ENCODE assay signal across 11 cellular contexts in genomic region chr2:180523629-180524340, GRCh38.
DNase-seq lines count a peak whose midpoint lies in the region; FAIRE-seq and TF ChIP-seq lines count a peak whose summit lies in the region.
"Had no signal": no experiment of that assay in that cellular context is flagged by ENCODE, and none has a peak within 500 bp of the region (broad histone marks: within the 10 kb centered on the region; RNA-seq: fewer than 3 reads in every experiment).

No MANE protein-coding gene starts in this region.

- FAIRE-seq in kidney (lab: Jason Lieb, UNC) = no peak

- intact Hi-C loops in kidney (cut with DNase I) = no loop called here

- H3K27ac ChIP-seq in kidney (ENCODE audit: low read depth in 2 of 2, low read length in 2 of 2) = no peak overlapping the region
- H3K27ac ChIP-seq: ovary had no signal

- H3K4me3 ChIP-seq in adipocyte (ENCODE audit: low read length) (peak overlapping the region; percentile 60), kidney (ENCODE audit: low read length in 2 of 2) (no peak overlapping the region)
- H3K4me3 ChIP-seq: ovary had no signal

- H3K36me3 ChIP-seq in adipocyte (ENCODE audit: control insufficient read depth, insufficient read depth, low read length, severe bottlenecking) (no peaks in the 10 kb centered on the region), kidney (ENCODE audit: control insufficient read depth in 1 of 2, insufficient read depth in 2 of 2, low read length in 2 of 2) (no peaks in the 10 kb centered on the region)
- H3K36me3 ChIP-seq: ovary had no signal

- H3K9me3 ChIP-seq in adipocyte (ENCODE audit: control insufficient read depth, low read length) = no peaks in the 10 kb centered on the region
- H3K9me3 ChIP-seq in kidney (ENCODE audit: control insufficient read depth in 1 of 2, low read length in 2 of 2) = no peaks in the 10 kb centered on the region
- H3K9me3 ChIP-seq: ovary had no signal

- DNase-seq in AG08395 (ENCODE audit: low spot score) (peak; percentile 80), HS-5 (ENCODE audit: low read depth) (peak; percentile 87), adipocyte (ENCODE audit: low read depth) (peak; percentile 72), hepatic stellate cell (ENCODE audit: low spot score) (peak; percentile 60), kidney (no peak), putamen (ENCODE audit: low spot score) (no peak), COR-L47 (lab: John Stamatoyannopoulos, UW) (no peak), HuH-7.5 (ENCODE audit: low spot score) (no peak)
- DNase-seq: CD8-positive, alpha-beta memory T cell; kidney glomerular epithelial cell; ovary had no signal

- H3K9ac ChIP-seq in adipocyte (ENCODE audit: low read length) (peak overlapping the region; percentile 61), kidney (ENCODE audit: low read length in 2 of 2) (no peak overlapping the region)

- peaks cover 41% of the 10 kb centered on the region for H3K4me1 ChIP-seq in adipocyte (ENCODE audit: control insufficient read depth, insufficient read depth, low read length)
- H3K4me1 ChIP-seq in kidney (ENCODE audit: control insufficient read depth in 1 of 2, insufficient read depth in 1 of 2, low read depth in 1 of 2, low read length in 2 of 2) = no peaks in the 10 kb centered on the region

- H3K27me3 ChIP-seq in adipocyte (replicated peaks; ENCODE audit: control insufficient read depth, insufficient read depth, low read length) = no peaks in the 10 kb centered on the region
- H3K27me3 ChIP-seq: ovary had no signal

- TF ChIP-seq CTCF in kidney (IDR thresholded peaks at IDR 0.05; ENCODE audit: borderline replicate concordance, extremely low read depth, insufficient read depth) = no peak

Comparison
In these comparisons a context has a peak if more than half of its experiments do, and no peak if none do; other contexts are left out.
1. DNase-seq: peak in AG08395 (single experiment), HS-5 (single experiment), adipocyte (single experiment) and hepatic stellate cell (single experiment); none in kidney (single experiment), putamen (single experiment), COR-L47 (single experiment) and HuH-7.5 (single experiment).